ENCODE assay signal across 29 cellular contexts in genomic region chr9:120107138-120107537, GRCh38.
"Had no signal": no experiment of that assay in that cellular context is flagged by ENCODE, and none has a peak within 500 bp of the region (broad histone marks: within the 10 kb centered on the region; RNA-seq: fewer than 3 reads in every experiment).

No MANE protein-coding gene starts in this region.

- H3K27ac ChIP-seq: esophagus muscularis mucosa, foreskin keratinocyte, gastroesophageal sphincter, heart left ventricle, hepatocyte, left lung, neural progenitor cell, parathyroid adenoma, suprapubic skin, transverse colon, upper lobe of right lung, uterus had no signal

- DNase-seq: effector CD8-positive, alpha-beta T cell; foreskin keratinocyte; heart left ventricle; left cardiac atrium; left lung; mesendoderm; midbrain; naive thymus-derived CD4-positive, alpha-beta T cell; stimulated activated CD4-positive, alpha-beta T cell treated with anti-CD3 and anti-CD28 coated beads, Interleukin-12 subunit alpha, Interleukin-12 subunit beta, amount 100 ng/mL, for 4 hours; stimulated activated CD4-positive, alpha-beta T cell treated with anti-CD3 and anti-CD28 coated beads, Interleukin-1b, Interleukin-23, amount 100 ng/mL, for 48 hours; stimulated activated CD4-positive, alpha-beta T cell treated with anti-CD3 and anti-CD28 coated beads, Interleukin-4, amount 100 ng/mL, for 1 hour; stimulated activated CD8-positive, alpha-beta memory T cell treated with anti-CD3 and anti-CD28 coated beads, Interleukin-4, amount 100 ng/mL, for 48 hours; stimulated activated naive CD4-positive, alpha-beta T cell; stimulated activated naive CD8-positive, alpha-beta T cell treated with anti-CD3 and anti-CD28 coated beads, Interleukin-15, amount 100 ng/mL, for 72 hours; transverse colon; upper lobe of right lung; uterus had no signal

- H3K9ac ChIP-seq: neural progenitor cell, parathyroid adenoma had no signal

- H3K4me3 Mint-ChIP-seq: dendritic cell treated with granulocyte-macrophage colony-stimulating factor and Interleukin-4, amounts not matched to agents 40 ng/mL and 50 ng/mL, for 4 days; naive thymus-derived CD4-positive, alpha-beta T cell; nephron; neural progenitor cell; stimulated activated naive CD8-positive, alpha-beta T cell treated with anti-CD3 and anti-CD28 coated beads, Interleukin-15, amount 100 ng/mL, for 72 hours had no signal

- H3K4me1 ChIP-seq: esophagus muscularis mucosa, foreskin keratinocyte, gastroesophageal sphincter, heart left ventricle, left lung, neural progenitor cell, parathyroid adenoma, suprapubic skin, transverse colon, upper lobe of right lung, uterus had no signal

- H3K9me3 ChIP-seq: esophagus muscularis mucosa, gastroesophageal sphincter, heart left ventricle, left lung, suprapubic skin, transverse colon, upper lobe of right lung, uterus had no signal

- H2AFZ ChIP-seq: hepatocyte, neural progenitor cell, parathyroid adenoma had no signal

- H3K9me3 Mint-ChIP-seq: dendritic cell treated with granulocyte-macrophage colony-stimulating factor and Interleukin-4, amounts not matched to agents 40 ng/mL and 50 ng/mL, for 4 days; nephron; neural progenitor cell; stimulated activated naive CD8-positive, alpha-beta T cell treated with anti-CD3 and anti-CD28 coated beads, Interleukin-15, amount 100 ng/mL, for 72 hours had no signal

- H3K36me3 ChIP-seq: esophagus muscularis mucosa, gastroesophageal sphincter, heart left ventricle, left lung, neural progenitor cell, suprapubic skin, transverse colon, upper lobe of right lung, uterus had no signal

- H3K27ac Mint-ChIP-seq: dendritic cell treated with granulocyte-macrophage colony-stimulating factor and Interleukin-4, amounts not matched to agents 40 ng/mL and 50 ng/mL, for 4 days; naive thymus-derived CD4-positive, alpha-beta T cell; nephron; neural progenitor cell; progenitor cell of endocrine pancreas; stimulated activated naive CD8-positive, alpha-beta T cell treated with anti-CD3 and anti-CD28 coated beads, Interleukin-15, amount 100 ng/mL, for 72 hours had no signal

- H3K4me1 Mint-ChIP-seq: naive thymus-derived CD4-positive, alpha-beta T cell; nephron; stimulated activated naive CD8-positive, alpha-beta T cell treated with anti-CD3 and anti-CD28 coated beads, Interleukin-15, amount 100 ng/mL, for 72 hours had no signal

- ATAC-seq: foreskin keratinocyte; gastroesophageal sphincter; heart left ventricle; left cardiac atrium; left lung; naive thymus-derived CD4-positive, alpha-beta T cell; sciatic nerve; stimulated activated naive CD8-positive, alpha-beta T cell treated with anti-CD3 and anti-CD28 coated beads, Interleukin-15, amount 100 ng/mL, for 72 hours; upper lobe of right lung had no signal

- FAIRE-seq: endothelial cell of umbilical vein had no signal

- H3K36me3 Mint-ChIP-seq: naive thymus-derived CD4-positive, alpha-beta T cell; neural progenitor cell had no signal

- H3K27me3 Mint-ChIP-seq: dendritic cell treated with granulocyte-macrophage colony-stimulating factor and Interleukin-4, amounts not matched to agents 40 ng/mL and 50 ng/mL, for 4 days had no signal

- H3K4me2 ChIP-seq: hepatocyte, neural progenitor cell, smooth muscle cell had no signal

- H3K27me3 ChIP-seq: foreskin keratinocyte, gastroesophageal sphincter, left lung, neural progenitor cell, suprapubic skin, transverse colon, upper lobe of right lung, uterus had no signal

- H3K4me3 ChIP-seq: esophagus muscularis mucosa, gastroesophageal sphincter, heart left ventricle, hepatocyte, left lung, neural progenitor cell, smooth muscle cell, suprapubic skin, transverse colon, upper lobe of right lung, uterus had no signal

- H3K79me2 ChIP-seq: hepatocyte, parathyroid adenoma had no signal
